8 cellular contexts compared by ENCODE assay signal in the genomic region with DNA sequence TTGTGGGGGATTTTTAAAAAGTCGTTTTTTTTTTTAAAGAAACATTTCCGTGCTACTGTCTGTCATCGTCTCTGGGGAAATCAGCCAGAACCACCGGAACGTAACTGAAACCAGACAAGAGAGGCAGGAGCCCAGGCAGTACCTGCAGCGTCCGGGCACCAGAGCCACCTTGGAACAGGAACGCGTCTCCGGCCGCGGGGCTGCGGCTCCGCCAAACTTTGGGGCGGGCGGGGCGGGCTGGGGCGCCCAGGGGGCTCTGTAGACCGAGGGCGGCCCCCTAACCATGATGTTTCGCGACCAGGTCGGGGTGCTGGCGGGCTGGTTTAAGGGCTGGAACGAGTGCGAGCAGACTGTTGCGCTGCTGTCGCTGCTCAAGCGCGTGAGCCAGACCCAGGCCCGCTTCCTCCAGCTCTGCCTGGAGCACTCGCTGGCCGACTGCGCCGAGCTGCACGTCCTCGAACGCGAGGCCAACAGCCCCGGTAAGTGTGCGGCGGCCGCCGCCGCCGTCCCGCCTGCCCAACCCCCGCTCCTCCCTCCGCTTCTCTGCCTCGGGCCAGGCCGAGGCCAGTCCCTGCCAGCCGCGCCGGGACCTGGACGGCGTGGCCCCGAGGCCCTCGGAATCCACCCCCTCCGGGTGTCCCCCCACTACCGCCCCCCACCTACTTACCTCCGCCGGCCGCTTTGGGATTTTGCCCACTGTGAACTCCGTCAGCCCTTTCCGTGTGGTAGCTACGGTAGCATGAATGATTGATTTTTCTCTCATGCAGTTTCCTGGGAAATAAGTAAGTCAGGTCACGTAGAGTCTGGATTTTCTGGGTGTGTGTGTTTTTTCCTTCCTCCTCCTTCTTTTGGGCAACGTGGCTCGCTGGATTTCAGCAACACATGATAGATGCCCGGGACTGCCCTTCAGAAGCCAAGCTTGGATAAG. TPM values are rescaled to one million over a fixed set of nuclear protein-coding genes. Genes with fewer than 3 reads are reported as not detected.
DNase-seq lines count a peak whose midpoint lies in the region; ATAC-seq, FAIRE-seq and TF ChIP-seq lines count a peak whose summit lies in the region.

No MANE protein-coding gene starts in this region.

- H3K4me1 ChIP-seq in DOHH2 (ENCODE audit: control insufficient read depth, low read length): peaks cover 27% of the 10 kb centered on the region
- peaks cover 4 to 15% of the 10 kb centered on the region in 2 donors for H3K4me1 ChIP-seq in kidney (ENCODE audit: control insufficient read depth in 1 of 2, insufficient read depth in 1 of 2, low read depth in 1 of 2, low read length in 2 of 2)

- TF ChIP-seq CTCF in DOHH2 (IDR thresholded peaks at IDR 0.05; ENCODE audit: low read depth, low read length, poor library complexity, severe bottlenecking): no peak
- TF ChIP-seq CTCF in kidney (IDR thresholded peaks at IDR 0.05; ENCODE audit: borderline replicate concordance, extremely low read depth, insufficient read depth): no peak

- peak overlapping the region; percentile 35; the same call in 1 of the 2 replicates for H3K27ac ChIP-seq in DOHH2 (ENCODE audit: low read depth, low read length)
- H3K27ac ChIP-seq in kidney (ENCODE audit: low read depth in 2 of 2, low read length in 2 of 2): peak overlapping the region; percentile 99

- H4K20me1 ChIP-seq in DOHH2 (ENCODE audit: control insufficient read depth, insufficient read depth, low read depth, low read length): peaks cover 3% of the 10 kb centered on the region; the same call in 1 of the 2 replicates

- peaks cover 9% of the 10 kb centered on the region for H3F3A ChIP-seq in DOHH2 (ENCODE audit: control insufficient read depth, insufficient read depth)

- no peaks in the 10 kb centered on the region for H3K9me2 ChIP-seq in DOHH2 (replicated peaks; ENCODE audit: control insufficient read depth, low read length)

- peaks cover 36% of the 10 kb centered on the region for H3K27me3 ChIP-seq in DOHH2 (ENCODE audit: control insufficient read depth, low read length)

- H3K36me3 ChIP-seq in DOHH2 (ENCODE audit: control insufficient read depth, low read length) (no peaks in the 10 kb centered on the region), kidney (ENCODE audit: control insufficient read depth in 1 of 2, insufficient read depth in 2 of 2, low read length in 2 of 2) (no peaks in the 10 kb centered on the region)

- ATAC-seq in HG02970 (IDR thresholded peaks at IDR 0.05; ENCODE audit: low FRiP score, unreplicated experiment): no peak

- intact Hi-C loops in kidney (cut with DNase I): loop anchor here (10.0 kb wide), 1 partner anchor 127 kb away; no protein-coding TSS in a partner anchor

- H3K9ac ChIP-seq in kidney (ENCODE audit: low read length in 2 of 2): peak overlapping the region; percentile 20 to 96

- peak; percentile 42 for DNase-seq in HuH-7 (ENCODE audit: low spot score)
- DNase-seq in activated CD4-positive, CD25-positive, alpha-beta regulatory T cell treated with anti-CD3 and anti-CD28 coated beads, Interleukin-2, amount 50 U/mL, for 16 hours (ENCODE audit: low read depth, low spot score): peak; percentile 7
- DNase-seq in cerebellum (ENCODE audit: low spot score): peak; percentile 51
- peak; percentile 90 for DNase-seq in kidney
- peak; percentile 41 for DNase-seq in stimulated activated CD4-positive, alpha-beta T cell treated with anti-CD3 and anti-CD28 coated beads, Interleukin-12 subunit alpha, Interleukin-12 subunit beta, amount 100 ng/mL, for 4 hours
- no peak for DNase-seq in GM19240 (ENCODE audit: insufficient read length, low spot score)

- H3K79me2 ChIP-seq in DOHH2 (ENCODE audit: control insufficient read depth, low read length): no peaks in the 10 kb centered on the region

- peak overlapping the region; percentile 95 for H3K4me2 ChIP-seq in DOHH2 (ENCODE audit: low read length)

- no peak for FAIRE-seq in kidney (lab: Jason Lieb, UNC)

- H3K4me3 ChIP-seq in DOHH2 (ENCODE audit: low read length) (peak overlapping the region; percentile 90), kidney (ENCODE audit: low read length in 2 of 2) (peak overlapping the region; percentile 66 to 85)

- peaks cover 10% of the 10 kb centered on the region; the same call in 1 of the 2 replicates for H3K9me3 ChIP-seq in DOHH2 (ENCODE audit: control insufficient read depth, insufficient read depth, low read length)
- H3K9me3 ChIP-seq in kidney (ENCODE audit: control insufficient read depth in 1 of 2, low read length in 2 of 2): no peaks in the 10 kb centered on the region

RNA-seq across cellular contexts. Expression of a gene that starts 1.0 kb away (rescaled TPM):
- total RNA-seq in cerebellum (15.7 TPM), kidney (46.5 TPM)
- polyA plus RNA-seq in kidney (ENCODE audit: insufficient read depth, low read depth, low replicate concordance): 7.4 TPM

RNA-seq across cellular contexts. Expression of a gene that starts 58.2 kb away (rescaled TPM):
- total RNA-seq in cerebellum (18.3 TPM), kidney (19.6 TPM)
- polyA plus RNA-seq in kidney (ENCODE audit: insufficient read depth, low read depth, low replicate concordance): 26.2 TPM
